In the genomic region with DNA sequence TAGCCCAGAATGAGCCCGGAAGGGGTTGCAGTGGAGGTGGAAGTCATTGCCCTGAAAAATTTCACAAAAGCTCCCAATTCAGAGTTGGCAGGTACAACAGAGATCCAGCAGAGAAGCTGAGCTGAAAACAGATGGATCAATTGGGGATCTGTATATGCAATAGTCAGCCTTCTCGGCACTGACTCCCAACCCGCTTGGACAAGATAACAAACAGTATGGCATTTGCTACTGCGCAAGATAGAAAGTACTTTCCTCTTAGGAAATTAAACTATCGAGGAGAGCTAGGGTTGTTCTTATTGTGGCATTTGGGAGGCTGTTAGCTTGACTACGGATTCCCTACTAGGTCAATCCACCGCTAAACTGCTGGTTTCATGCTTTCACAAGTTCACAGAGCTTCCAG, we compare ENCODE assay signal across 5 cellular contexts.
"Had no signal": no experiment of that assay in that cellular context is flagged by ENCODE, and none has a peak within 500 bp of the region (broad histone marks: within the 10 kb centered on the region; RNA-seq: fewer than 3 reads in every experiment).

No MANE protein-coding gene starts in this region.

- H3K36me3 Mint-ChIP-seq: IgD-negative memory B cell had no signal

- H2AFZ ChIP-seq: GM23338 had no signal

- H3K4me3 ChIP-seq: GM23338 had no signal

- DNase-seq: H9, HCEC 1CT, KG1 had no signal

- H3K27ac Mint-ChIP-seq: GM23338, H9, IgD-negative memory B cell had no signal

- H3K4me3 Mint-ChIP-seq: GM23338, H9, IgD-negative memory B cell had no signal

- H3K4me1 Mint-ChIP-seq: GM23338, H9, IgD-negative memory B cell had no signal

- H3K4me2 ChIP-seq: GM23338 had no signal
